ENCODE assay signal across 1 cellular context in the genomic region with DNA sequence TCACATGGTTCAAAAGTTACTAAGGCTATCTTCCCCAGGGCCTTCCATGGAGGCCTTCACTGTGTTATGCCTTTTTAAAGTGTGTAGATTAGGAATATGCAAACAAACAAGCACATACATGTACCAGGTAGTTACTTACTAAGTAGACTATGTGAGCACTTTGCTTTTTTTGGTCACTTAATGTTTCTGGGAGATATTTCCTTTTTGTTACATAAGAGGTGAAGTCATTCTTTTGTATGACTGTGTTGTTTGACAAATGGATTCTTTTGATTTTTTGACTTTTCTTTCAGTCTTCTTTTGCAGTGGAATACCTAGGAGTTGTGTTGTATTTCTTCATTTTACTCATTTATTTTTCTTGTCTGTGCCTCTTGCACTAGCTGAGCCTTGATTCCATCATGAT.
A peak's percentile ranks its signal among the peaks of the same experiment; 100 is the strongest.
TF ChIP-seq lines count a peak whose summit lies in the region.

No MANE protein-coding gene starts in this region.

TF ChIP-seq in HepG2, 621 proteins besides CTCF, POLR2A, EP300 and RAD21 (continued from another document and continues in another):
- TF ChIP-seq, protein P1, sequence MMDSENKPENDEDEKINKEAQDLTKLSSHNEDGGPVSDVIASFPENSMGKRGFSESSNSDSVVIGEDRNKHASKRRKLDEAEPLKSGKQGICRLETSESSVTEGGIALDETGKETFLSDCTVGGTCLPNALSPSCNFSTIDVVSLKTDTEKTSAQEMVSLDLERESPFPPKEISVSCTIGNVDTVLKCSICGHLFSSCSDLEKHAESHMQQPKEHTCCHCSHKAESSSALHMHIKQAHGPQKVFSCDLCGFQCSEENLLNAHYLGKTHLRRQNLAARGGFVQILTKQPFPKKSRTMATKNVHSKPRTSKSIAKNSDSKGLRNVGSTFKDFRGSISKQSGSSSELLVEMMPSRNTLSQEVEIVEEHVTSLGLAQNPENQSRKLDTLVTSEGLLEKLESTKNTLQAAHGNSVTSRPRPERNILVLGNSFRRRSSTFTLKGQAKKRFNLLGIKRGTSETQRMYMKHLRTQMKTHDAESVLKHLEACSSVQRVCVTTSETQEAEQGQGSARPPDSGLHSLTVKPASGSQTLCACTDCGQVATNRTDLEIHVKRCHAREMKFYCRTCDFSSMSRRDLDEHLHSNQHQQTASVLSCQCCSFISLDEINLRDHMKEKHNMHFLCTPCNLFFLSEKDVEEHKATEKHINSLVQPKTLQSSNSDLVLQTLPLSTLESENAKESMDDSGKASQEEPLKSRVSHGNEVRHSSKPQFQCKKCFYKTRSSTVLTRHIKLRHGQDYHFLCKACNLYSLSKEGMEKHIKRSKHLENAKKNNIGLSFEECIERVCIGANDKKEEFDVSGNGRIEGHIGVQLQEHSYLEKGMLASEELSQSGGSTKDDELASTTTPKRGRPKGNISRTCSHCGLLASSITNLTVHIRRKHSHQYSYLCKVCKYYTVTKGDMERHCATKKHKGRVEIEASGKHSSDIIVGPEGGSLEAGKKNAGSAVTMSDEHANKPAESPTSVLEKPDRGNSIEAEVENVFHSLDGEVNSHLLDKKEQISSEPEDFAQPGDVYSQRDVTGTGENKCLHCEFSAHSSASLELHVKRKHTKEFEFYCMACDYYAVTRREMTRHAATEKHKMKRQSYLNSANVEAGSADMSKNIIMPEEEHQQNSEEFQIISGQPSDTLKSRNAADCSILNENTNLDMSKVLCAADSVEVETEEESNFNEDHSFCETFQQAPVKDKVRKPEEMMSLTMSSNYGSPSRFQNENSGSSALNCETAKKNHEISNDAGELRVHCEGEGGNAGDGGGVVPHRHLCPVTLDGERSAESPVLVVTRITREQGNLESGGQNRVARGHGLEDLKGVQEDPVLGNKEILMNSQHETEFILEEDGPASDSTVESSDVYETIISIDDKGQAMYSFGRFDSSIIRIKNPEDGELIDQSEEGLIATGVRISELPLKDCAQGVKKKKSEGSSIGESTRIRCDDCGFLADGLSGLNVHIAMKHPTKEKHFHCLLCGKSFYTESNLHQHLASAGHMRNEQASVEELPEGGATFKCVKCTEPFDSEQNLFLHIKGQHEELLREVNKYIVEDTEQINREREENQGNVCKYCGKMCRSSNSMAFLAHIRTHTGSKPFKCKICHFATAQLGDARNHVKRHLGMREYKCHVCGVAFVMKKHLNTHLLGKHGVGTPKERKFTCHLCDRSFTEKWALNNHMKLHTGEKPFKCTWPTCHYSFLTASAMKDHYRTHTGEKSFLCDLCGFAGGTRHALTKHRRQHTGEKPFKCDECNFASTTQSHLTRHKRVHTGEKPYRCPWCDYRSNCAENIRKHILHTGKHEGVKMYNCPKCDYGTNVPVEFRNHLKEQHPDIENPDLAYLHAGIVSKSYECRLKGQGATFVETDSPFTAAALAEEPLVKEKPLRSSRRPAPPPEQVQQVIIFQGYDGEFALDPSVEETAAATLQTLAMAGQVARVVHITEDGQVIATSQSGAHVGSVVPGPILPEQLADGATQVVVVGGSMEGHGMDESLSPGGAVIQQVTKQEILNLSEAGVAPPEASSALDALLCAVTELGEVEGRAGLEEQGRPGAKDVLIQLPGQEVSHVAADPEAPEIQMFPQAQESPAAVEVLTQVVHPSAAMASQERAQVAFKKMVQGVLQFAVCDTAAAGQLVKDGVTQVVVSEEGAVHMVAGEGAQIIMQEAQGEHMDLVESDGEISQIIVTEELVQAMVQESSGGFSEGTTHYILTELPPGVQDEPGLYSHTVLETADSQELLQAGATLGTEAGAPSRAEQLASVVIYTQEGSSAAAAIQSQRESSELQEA (CRISPR knock-in tag; IDR thresholded peaks at IDR 0.05; ENCODE audit: not compliant biosample characterization), result no peak
- no peak for TF ChIP-seq LCORL (IDR thresholded peaks at IDR 0.05)
- no peak for TF ChIP-seq LCORL (CRISPR knock-in tag; IDR thresholded peaks at IDR 0.05)
- TF ChIP-seq, protein P2, sequence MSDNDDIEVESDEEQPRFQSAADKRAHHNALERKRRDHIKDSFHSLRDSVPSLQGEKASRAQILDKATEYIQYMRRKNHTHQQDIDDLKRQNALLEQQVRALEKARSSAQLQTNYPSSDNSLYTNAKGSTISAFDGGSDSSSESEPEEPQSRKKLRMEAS (IDR thresholded peaks at IDR 0.05), result no peak
- TF ChIP-seq, protein P3, sequence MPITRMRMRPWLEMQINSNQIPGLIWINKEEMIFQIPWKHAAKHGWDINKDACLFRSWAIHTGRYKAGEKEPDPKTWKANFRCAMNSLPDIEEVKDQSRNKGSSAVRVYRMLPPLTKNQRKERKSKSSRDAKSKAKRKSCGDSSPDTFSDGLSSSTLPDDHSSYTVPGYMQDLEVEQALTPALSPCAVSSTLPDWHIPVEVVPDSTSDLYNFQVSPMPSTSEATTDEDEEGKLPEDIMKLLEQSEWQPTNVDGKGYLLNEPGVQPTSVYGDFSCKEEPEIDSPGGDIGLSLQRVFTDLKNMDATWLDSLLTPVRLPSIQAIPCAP (CRISPR knock-in tag; IDR thresholded peaks at IDR 0.05; ENCODE audit: low read depth), result no peak
- TF ChIP-seq, protein P4, sequence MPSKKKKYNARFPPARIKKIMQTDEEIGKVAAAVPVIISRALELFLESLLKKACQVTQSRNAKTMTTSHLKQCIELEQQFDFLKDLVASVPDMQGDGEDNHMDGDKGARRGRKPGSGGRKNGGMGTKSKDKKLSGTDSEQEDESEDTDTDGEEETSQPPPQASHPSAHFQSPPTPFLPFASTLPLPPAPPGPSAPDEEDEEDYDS (CRISPR knock-in tag; IDR thresholded peaks at IDR 0.05), result 0 out of 2 replicates have a peak, but pooled peaks have one; percentile 14
- TF ChIP-seq HMG20B (CRISPR knock-in tag; conservative IDR thresholded peaks at IDR 0.05), result no peak
- TF ChIP-seq RBM22 (optimal IDR thresholded peaks at IDR 0.05; ENCODE audit: low read length), result no peak
- no peak for TF ChIP-seq ZNF292 (CRISPR knock-in tag; IDR thresholded peaks at IDR 0.05; ENCODE audit: borderline replicate concordance, low read depth)
- TF ChIP-seq, protein P5, sequence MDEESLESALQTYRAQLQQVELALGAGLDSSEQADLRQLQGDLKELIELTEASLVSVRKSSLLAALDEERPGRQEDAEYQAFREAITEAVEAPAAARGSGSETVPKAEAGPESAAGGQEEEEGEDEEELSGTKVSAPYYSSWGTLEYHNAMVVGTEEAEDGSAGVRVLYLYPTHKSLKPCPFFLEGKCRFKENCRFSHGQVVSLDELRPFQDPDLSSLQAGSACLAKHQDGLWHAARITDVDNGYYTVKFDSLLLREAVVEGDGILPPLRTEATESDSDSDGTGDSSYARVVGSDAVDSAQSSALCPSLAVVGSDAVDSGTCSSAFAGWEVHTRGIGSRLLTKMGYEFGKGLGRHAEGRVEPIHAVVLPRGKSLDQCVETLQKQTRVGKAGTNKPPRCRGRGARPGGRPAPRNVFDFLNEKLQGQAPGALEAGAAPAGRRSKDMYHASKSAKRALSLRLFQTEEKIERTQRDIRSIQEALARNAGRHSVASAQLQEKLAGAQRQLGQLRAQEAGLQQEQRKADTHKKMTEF (CRISPR knock-in tag; IDR thresholded peaks at IDR 0.05), result 0 out of 2 replicates have a peak, but pooled peaks have one; percentile 35
- no peak for TF ChIP-seq TCF12 (IDR thresholded peaks at IDR 0.05)
- TF ChIP-seq TCF12 (CRISPR knock-in tag; IDR thresholded peaks at IDR 0.05), result no peak
- no peak for TF ChIP-seq ZSCAN22 (CRISPR knock-in tag; IDR thresholded peaks at IDR 0.05)
- TF ChIP-seq ZNF558 (CRISPR knock-in tag; IDR thresholded peaks at IDR 0.05; ENCODE audit: borderline replicate concordance), result no peak
- TF ChIP-seq ZNF24 (IDR thresholded peaks at IDR 0.05), result no peak
- TF ChIP-seq, protein P6, sequence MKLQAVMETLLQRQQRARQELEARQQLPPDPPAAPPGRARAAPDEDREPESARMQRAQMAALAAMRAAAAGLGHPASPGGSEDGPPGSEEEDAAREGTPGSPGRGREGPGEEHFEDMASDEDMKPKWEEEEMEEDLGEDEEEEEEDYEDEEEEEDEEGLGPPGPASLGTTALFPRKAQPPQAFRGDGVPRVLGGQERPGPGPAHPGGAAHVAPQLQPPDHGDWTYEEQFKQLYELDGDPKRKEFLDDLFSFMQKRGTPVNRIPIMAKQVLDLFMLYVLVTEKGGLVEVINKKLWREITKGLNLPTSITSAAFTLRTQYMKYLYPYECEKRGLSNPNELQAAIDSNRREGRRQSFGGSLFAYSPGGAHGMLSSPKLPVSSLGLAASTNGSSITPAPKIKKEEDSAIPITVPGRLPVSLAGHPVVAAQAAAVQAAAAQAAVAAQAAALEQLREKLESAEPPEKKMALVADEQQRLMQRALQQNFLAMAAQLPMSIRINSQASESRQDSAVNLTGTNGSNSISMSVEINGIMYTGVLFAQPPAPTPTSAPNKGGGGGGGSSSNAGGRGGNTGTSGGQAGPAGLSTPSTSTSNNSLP (IDR thresholded peaks at IDR 0.05; ENCODE audit: low read depth, low read length), result no peak
- TF ChIP-seq, protein P7, sequence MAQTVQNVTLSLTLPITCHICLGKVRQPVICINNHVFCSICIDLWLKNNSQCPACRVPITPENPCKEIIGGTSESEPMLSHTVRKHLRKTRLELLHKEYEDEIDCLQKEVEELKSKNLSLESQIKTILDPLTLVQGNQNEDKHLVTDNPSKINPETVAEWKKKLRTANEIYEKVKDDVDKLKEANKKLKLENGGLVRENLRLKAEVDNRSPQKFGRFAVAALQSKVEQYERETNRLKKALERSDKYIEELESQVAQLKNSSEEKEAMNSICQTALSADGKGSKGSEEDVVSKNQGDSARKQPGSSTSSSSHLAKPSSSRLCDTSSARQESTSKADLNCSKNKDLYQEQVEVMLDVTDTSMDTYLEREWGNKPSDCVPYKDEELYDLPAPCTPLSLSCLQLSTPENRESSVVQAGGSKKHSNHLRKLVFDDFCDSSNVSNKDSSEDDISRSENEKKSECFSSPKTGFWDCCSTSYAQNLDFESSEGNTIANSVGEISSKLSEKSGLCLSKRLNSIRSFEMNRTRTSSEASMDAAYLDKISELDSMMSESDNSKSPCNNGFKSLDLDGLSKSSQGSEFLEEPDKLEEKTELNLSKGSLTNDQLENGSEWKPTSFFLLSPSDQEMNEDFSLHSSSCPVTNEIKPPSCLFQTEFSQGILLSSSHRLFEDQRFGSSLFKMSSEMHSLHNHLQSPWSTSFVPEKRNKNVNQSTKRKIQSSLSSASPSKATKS (CRISPR knock-in tag; IDR thresholded peaks at IDR 0.05), result no peak
- TF ChIP-seq ARNT (IDR thresholded peaks at IDR 0.05), result no peak
- no peak for TF ChIP-seq CENPX (CRISPR knock-in tag; IDR thresholded peaks at IDR 0.05)
- TF ChIP-seq ZNF850 (CRISPR knock-in tag; conservative IDR thresholded peaks at IDR 0.05), result no peak
- TF ChIP-seq ZNF101 (CRISPR knock-in tag; IDR thresholded peaks at IDR 0.05; ENCODE audit: borderline replicate concordance, low read depth), result no peak
- TF ChIP-seq, protein P8, sequence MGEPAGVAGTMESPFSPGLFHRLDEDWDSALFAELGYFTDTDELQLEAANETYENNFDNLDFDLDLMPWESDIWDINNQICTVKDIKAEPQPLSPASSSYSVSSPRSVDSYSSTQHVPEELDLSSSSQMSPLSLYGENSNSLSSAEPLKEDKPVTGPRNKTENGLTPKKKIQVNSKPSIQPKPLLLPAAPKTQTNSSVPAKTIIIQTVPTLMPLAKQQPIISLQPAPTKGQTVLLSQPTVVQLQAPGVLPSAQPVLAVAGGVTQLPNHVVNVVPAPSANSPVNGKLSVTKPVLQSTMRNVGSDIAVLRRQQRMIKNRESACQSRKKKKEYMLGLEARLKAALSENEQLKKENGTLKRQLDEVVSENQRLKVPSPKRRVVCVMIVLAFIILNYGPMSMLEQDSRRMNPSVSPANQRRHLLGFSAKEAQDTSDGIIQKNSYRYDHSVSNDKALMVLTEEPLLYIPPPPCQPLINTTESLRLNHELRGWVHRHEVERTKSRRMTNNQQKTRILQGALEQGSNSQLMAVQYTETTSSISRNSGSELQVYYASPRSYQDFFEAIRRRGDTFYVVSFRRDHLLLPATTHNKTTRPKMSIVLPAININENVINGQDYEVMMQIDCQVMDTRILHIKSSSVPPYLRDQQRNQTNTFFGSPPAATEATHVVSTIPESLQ (CRISPR knock-in tag; conservative IDR thresholded peaks at IDR 0.05), result no peak
- TF ChIP-seq, protein P9, sequence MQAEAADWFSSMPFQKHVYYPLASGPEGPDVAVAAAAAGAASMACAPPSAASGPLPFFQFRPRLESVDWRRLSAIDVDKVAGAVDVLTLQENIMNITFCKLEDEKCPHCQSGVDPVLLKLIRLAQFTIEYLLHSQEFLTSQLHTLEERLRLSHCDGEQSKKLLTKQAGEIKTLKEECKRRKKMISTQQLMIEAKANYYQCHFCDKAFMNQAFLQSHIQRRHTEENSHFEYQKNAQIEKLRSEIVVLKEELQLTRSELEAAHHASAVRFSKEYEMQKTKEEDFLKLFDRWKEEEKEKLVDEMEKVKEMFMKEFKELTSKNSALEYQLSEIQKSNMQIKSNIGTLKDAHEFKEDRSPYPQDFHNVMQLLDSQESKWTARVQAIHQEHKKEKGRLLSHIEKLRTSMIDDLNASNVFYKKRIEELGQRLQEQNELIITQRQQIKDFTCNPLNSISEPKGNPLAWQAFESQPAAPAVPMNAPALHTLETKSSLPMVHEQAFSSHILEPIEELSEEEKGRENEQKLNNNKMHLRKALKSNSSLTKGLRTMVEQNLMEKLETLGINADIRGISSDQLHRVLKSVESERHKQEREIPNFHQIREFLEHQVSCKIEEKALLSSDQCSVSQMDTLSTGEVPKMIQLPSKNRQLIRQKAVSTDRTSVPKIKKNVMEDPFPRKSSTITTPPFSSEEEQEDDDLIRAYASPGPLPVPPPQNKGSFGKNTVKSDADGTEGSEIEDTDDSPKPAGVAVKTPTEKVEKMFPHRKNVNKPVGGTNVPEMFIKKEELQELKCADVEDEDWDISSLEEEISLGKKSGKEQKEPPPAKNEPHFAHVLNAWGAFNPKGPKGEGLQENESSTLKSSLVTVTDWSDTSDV (CRISPR knock-in tag; IDR thresholded peaks at IDR 0.05), result no peak
- TF ChIP-seq, protein P10, sequence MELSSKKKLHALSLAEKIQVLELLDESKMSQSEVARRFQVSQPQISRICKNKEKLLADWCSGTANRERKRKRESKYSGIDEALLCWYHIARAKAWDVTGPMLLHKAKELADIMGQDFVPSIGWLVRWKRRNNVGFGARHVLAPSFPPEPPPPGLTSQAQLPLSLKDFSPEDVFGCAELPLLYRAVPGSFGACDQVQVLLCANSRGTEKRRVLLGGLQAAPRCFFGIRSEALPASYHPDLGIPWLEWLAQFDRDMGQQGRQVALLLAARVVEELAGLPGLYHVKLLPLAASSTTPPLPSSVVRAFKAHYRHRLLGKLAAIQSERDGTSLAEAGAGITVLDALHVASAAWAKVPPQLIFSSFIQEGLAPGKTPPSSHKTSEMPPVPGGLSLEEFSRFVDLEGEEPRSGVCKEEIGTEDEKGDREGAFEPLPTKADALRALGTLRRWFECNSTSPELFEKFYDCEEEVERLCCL (CRISPR knock-in tag; IDR thresholded peaks at IDR 0.05; ENCODE audit: borderline replicate concordance), result no peak
- TF ChIP-seq, protein P11, sequence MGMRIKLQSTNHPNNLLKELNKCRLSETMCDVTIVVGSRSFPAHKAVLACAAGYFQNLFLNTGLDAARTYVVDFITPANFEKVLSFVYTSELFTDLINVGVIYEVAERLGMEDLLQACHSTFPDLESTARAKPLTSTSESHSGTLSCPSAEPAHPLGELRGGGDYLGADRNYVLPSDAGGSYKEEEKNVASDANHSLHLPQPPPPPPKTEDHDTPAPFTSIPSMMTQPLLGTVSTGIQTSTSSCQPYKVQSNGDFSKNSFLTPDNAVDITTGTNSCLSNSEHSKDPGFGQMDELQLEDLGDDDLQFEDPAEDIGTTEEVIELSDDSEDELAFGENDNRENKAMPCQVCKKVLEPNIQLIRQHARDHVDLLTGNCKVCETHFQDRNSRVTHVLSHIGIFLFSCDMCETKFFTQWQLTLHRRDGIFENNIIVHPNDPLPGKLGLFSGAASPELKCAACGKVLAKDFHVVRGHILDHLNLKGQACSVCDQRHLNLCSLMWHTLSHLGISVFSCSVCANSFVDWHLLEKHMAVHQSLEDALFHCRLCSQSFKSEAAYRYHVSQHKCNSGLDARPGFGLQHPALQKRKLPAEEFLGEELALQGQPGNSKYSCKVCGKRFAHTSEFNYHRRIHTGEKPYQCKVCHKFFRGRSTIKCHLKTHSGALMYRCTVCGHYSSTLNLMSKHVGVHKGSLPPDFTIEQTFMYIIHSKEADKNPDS (CRISPR knock-in tag; IDR thresholded peaks at IDR 0.05), result no peak
- no peak for TF ChIP-seq ISL2 (CRISPR knock-in tag; IDR thresholded peaks at IDR 0.05)
- no peak for TF ChIP-seq RORA (CRISPR knock-in tag; IDR thresholded peaks at IDR 0.05)
- no peak for TF ChIP-seq ZNF652 (CRISPR knock-in tag; IDR thresholded peaks at IDR 0.05; ENCODE audit: borderline replicate concordance, low read depth)
